In the genomic region with DNA sequence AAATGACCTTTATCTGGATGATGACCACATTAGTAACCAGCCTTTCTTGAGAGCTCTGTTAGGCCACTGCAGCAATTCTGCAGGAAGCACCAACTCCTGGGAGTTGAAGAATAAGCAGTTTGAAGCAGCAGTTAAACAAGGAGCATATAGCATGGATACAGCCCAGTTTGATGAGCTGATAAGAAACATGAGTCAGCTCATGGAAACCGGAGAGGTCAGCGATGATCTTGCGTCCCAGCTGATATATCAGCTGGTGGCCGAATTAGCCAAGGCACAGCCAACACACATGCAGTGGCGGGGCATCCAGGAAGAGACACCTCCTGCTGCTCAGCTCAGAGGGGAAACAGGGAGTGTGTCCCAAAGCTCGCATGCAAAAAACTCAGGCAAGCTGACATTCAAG, we compare ENCODE assay signal across 37 cellular contexts.
"Had no signal": no experiment of that assay in that cellular context is flagged by ENCODE, and none has a peak within 500 bp of the region (broad histone marks: within the 10 kb centered on the region; RNA-seq: fewer than 3 reads in every experiment).

No MANE protein-coding gene starts in this region.

- H3K4me1 Mint-ChIP-seq: activated CD4-positive, alpha-beta T cell treated with anti-CD3 and anti-CD28 coated beads for 36 hours; activated CD4-positive, alpha-beta T cell treated with anti-CD3 and anti-CD28 coated beads, Interleukin-2, amount 10 ng/mL, durations not matched to agents 24 days and 14 days; activated CD8-positive, alpha-beta memory T cell treated with anti-CD3 and anti-CD28 coated beads, Interleukin-2, amount 10 ng/mL, durations not matched to agents 7 days and 5 days; activated naive CD8-positive, alpha-beta T cell treated with anti-CD3 and anti-CD28 coated beads, Interleukin-2, amount 10 ng/mL, durations not matched to agents 7 days and 5 days; brain; T-helper 17 cell had no signal

- H3K27me3 Mint-ChIP-seq: activated B cell treated with CpG ODN at 0.5 μM for 24 hours; activated CD4-positive, alpha-beta memory T cell treated with anti-CD3 and anti-CD28 coated beads for 36 hours; activated CD4-positive, alpha-beta T cell treated with anti-CD3 and anti-CD28 coated beads for 36 hours; activated CD4-positive, alpha-beta T cell treated with anti-CD3 and anti-CD28 coated beads, Interleukin-2, amount 10 ng/mL, durations not matched to agents 24 days and 14 days; activated naive CD8-positive, alpha-beta T cell treated with anti-CD3 and anti-CD28 coated beads, Interleukin-2, amount 10 ng/mL, durations not matched to agents 7 days and 5 days; brain; dendritic cell treated with granulocyte-macrophage colony-stimulating factor and Interleukin-4, amounts not matched to agents 40 ng/mL and 50 ng/mL, for 4 days had no signal

- H3K27ac ChIP-seq: breast epithelium, cardiac muscle cell, esophagus muscularis mucosa, foreskin keratinocyte, gastrocnemius medialis, heart left ventricle, WERI-Rb-1 had no signal

- ATAC-seq: activated CD4-positive, alpha-beta T cell treated with anti-CD3 and anti-CD28 coated beads for 36 hours; activated CD8-positive, alpha-beta memory T cell treated with anti-CD3 and anti-CD28 coated beads, Interleukin-2, amount 10 ng/mL, durations not matched to agents 7 days and 5 days; activated CD8-positive, alpha-beta T cell treated with anti-CD3 and anti-CD28 coated beads, Interleukin-2, amount 10 ng/mL, durations not matched to agents 7 days and 5 days; activated naive CD4-positive, alpha-beta T cell treated with anti-CD3 and anti-CD28 coated beads, Interleukin-2, amount 50 U/mL, for 72 hours; effector memory CD8-positive, alpha-beta T cell; foreskin keratinocyte; gastrocnemius medialis; heart left ventricle; T-helper 17 cell had no signal

- DNase-seq: activated B cell treated with CpG ODN at 0.5 μM for 24 hours; activated CD4-positive, alpha-beta memory T cell treated with anti-CD3 and anti-CD28 coated beads for 36 hours; activated CD4-positive, alpha-beta T cell treated with anti-CD3 and anti-CD28 coated beads for 36 hours; activated CD4-positive, alpha-beta T cell treated with anti-CD3 and anti-CD28 coated beads, Interleukin-2, amount 10 ng/mL, durations not matched to agents 24 days and 14 days; activated CD4-positive, CD25-positive, alpha-beta regulatory T cell treated with anti-CD3 and anti-CD28 coated beads, Interleukin-2, amount 50 U/mL, for 72 hours; activated CD8-positive, alpha-beta memory T cell treated with anti-CD3 and anti-CD28 coated beads, Interleukin-2, amount 10 ng/mL, durations not matched to agents 7 days and 5 days; activated CD8-positive, alpha-beta memory T cell treated with anti-CD3 and anti-CD28 coated beads, Interleukin-2, amount 50 U/mL, for 4 hours; activated CD8-positive, alpha-beta T cell treated with anti-CD3 and anti-CD28 coated beads, Interleukin-2, amount 10 ng/mL, durations not matched to agents 7 days and 5 days; activated effector memory CD4-positive, alpha-beta T cell treated with anti-CD3 and anti-CD28 coated beads, Interleukin-2, amount 50 U/mL, for 16 hours; activated naive CD4-positive, alpha-beta T cell treated with anti-CD3 and anti-CD28 coated beads for 36 hours; activated naive CD8-positive, alpha-beta T cell treated with anti-CD3 and anti-CD28 coated beads, Interleukin-2, amount 10 ng/mL, durations not matched to agents 7 days and 5 days; activated T-cell treated with anti-CD3 and anti-CD28 coated beads, Interleukin-2, amount 50 U/mL, for 1 hour; activated T-cell treated with anti-CD3 and anti-CD28 coated beads, Interleukin-2, amount 50 U/mL, for 48 hours; central memory CD4-positive, alpha-beta T cell; cerebellar nuclear complex; dorsolateral prefrontal cortex; effector memory CD8-positive, alpha-beta T cell; erythroblast; foreskin keratinocyte; gastrocnemius medialis; glutamatergic neuron; heart left ventricle; T-helper 1 cell; T-helper 17 cell; T1000; WERI-Rb-1 had no signal

- H3K27ac Mint-ChIP-seq: activated B cell treated with CpG ODN at 0.5 μM for 24 hours; activated CD4-positive, alpha-beta memory T cell treated with anti-CD3 and anti-CD28 coated beads for 36 hours; activated CD4-positive, alpha-beta T cell treated with anti-CD3 and anti-CD28 coated beads for 36 hours; activated CD4-positive, alpha-beta T cell treated with anti-CD3 and anti-CD28 coated beads, Interleukin-2, amount 10 ng/mL, durations not matched to agents 24 days and 14 days; activated CD8-positive, alpha-beta memory T cell treated with anti-CD3 and anti-CD28 coated beads, Interleukin-2, amount 10 ng/mL, durations not matched to agents 7 days and 5 days; activated CD8-positive, alpha-beta T cell treated with anti-CD3 and anti-CD28 coated beads, Interleukin-2, amount 10 ng/mL, durations not matched to agents 7 days and 5 days; activated naive CD4-positive, alpha-beta T cell treated with anti-CD3 and anti-CD28 coated beads for 36 hours; activated naive CD4-positive, alpha-beta T cell treated with anti-CD3 and anti-CD28 coated beads, Interleukin-2, amount 50 U/mL, for 72 hours; activated naive CD8-positive, alpha-beta T cell treated with anti-CD3 and anti-CD28 coated beads, Interleukin-2, amount 10 ng/mL, durations not matched to agents 7 days and 5 days; activated T-helper 1 cell treated with anti-CD3 and anti-CD28 coated beads, Interleukin-12 subunit alpha, Interleukin-12 subunit beta, Interleukin-2, Interleukin-4 antibody, amounts not matched to agents 30 ng/mL and 10 ng/mL and 1 ng/mL, durations not matched to agents 14 hours and 24 hours and 36 hours; activated T-helper 2 cell treated with anti-CD3 and anti-CD28 coated beads, Interferon-gamma antibody, Interleukin-2, Interleukin-4, amounts not matched to agents 10 μg/mL and 5 μg/mL and 100 μg/mL, durations not matched to agents 14 hours and 24 hours and 36 hours; brain; dendritic cell treated with granulocyte-macrophage colony-stimulating factor and Interleukin-4, amounts not matched to agents 40 ng/mL and 50 ng/mL, for 4 days; effector memory CD8-positive, alpha-beta T cell; T-helper 17 cell; T-helper 2 cell treated with Interferon-gamma antibody and Interleukin-4, amounts not matched to agents 5 μg/mL and 100 μg/mL, for 36 hours had no signal

- H3K9me3 Mint-ChIP-seq: activated B cell treated with CpG ODN at 0.5 μM for 24 hours; activated CD4-positive, alpha-beta memory T cell treated with anti-CD3 and anti-CD28 coated beads for 36 hours; activated CD4-positive, alpha-beta T cell treated with anti-CD3 and anti-CD28 coated beads, Interleukin-2, amount 10 ng/mL, durations not matched to agents 24 days and 14 days; activated naive CD4-positive, alpha-beta T cell treated with anti-CD3 and anti-CD28 coated beads for 36 hours; activated naive CD4-positive, alpha-beta T cell treated with anti-CD3 and anti-CD28 coated beads, Interleukin-2, amount 50 U/mL, for 72 hours; activated T-helper 1 cell treated with anti-CD3 and anti-CD28 coated beads, Interleukin-12 subunit alpha, Interleukin-12 subunit beta, Interleukin-2, Interleukin-4 antibody, amounts not matched to agents 30 ng/mL and 10 ng/mL and 1 ng/mL, durations not matched to agents 14 hours and 24 hours and 36 hours; activated T-helper 2 cell treated with anti-CD3 and anti-CD28 coated beads, Interferon-gamma antibody, Interleukin-2, Interleukin-4, amounts not matched to agents 10 μg/mL and 5 μg/mL and 100 μg/mL, durations not matched to agents 14 hours and 24 hours and 36 hours; effector memory CD8-positive, alpha-beta T cell; T-helper 2 cell treated with Interferon-gamma antibody and Interleukin-4, amounts not matched to agents 5 μg/mL and 100 μg/mL, for 36 hours had no signal

- H3K4me1 ChIP-seq: breast epithelium, esophagus muscularis mucosa, foreskin keratinocyte, gastrocnemius medialis had no signal

- H3K9me3 ChIP-seq: ascending aorta, esophagus muscularis mucosa, gastrocnemius medialis, heart left ventricle had no signal

- H3K36me3 ChIP-seq: breast epithelium, cardiac muscle cell, gastrocnemius medialis, WERI-Rb-1 had no signal

- H3K27me3 ChIP-seq: ascending aorta, breast epithelium, cardiac muscle cell, dorsolateral prefrontal cortex, esophagus muscularis mucosa, foreskin keratinocyte, gastrocnemius medialis, heart left ventricle had no signal

- H3K4me3 ChIP-seq: ascending aorta, breast epithelium, cardiac muscle cell, coronary artery, dorsolateral prefrontal cortex, esophagus muscularis mucosa, gastrocnemius medialis, heart left ventricle had no signal

- H3K4me3 Mint-ChIP-seq: activated B cell treated with CpG ODN at 0.5 μM for 24 hours; activated CD4-positive, alpha-beta memory T cell treated with anti-CD3 and anti-CD28 coated beads for 36 hours; activated CD4-positive, alpha-beta T cell treated with anti-CD3 and anti-CD28 coated beads for 36 hours; activated CD4-positive, alpha-beta T cell treated with anti-CD3 and anti-CD28 coated beads, Interleukin-2, amount 10 ng/mL, durations not matched to agents 24 days and 14 days; activated CD8-positive, alpha-beta memory T cell treated with anti-CD3 and anti-CD28 coated beads, Interleukin-2, amount 10 ng/mL, durations not matched to agents 7 days and 5 days; activated CD8-positive, alpha-beta T cell treated with anti-CD3 and anti-CD28 coated beads, Interleukin-2, amount 10 ng/mL, durations not matched to agents 7 days and 5 days; activated naive CD4-positive, alpha-beta T cell treated with anti-CD3 and anti-CD28 coated beads for 36 hours; activated naive CD8-positive, alpha-beta T cell treated with anti-CD3 and anti-CD28 coated beads, Interleukin-2, amount 10 ng/mL, durations not matched to agents 7 days and 5 days; activated T-helper 1 cell treated with anti-CD3 and anti-CD28 coated beads, Interleukin-12 subunit alpha, Interleukin-12 subunit beta, Interleukin-2, Interleukin-4 antibody, amounts not matched to agents 30 ng/mL and 10 ng/mL and 1 ng/mL, durations not matched to agents 14 hours and 24 hours and 36 hours; brain; dendritic cell treated with granulocyte-macrophage colony-stimulating factor and Interleukin-4, amounts not matched to agents 40 ng/mL and 50 ng/mL, for 4 days; effector memory CD8-positive, alpha-beta T cell; T-helper 17 cell; T-helper 2 cell treated with Interferon-gamma antibody and Interleukin-4, amounts not matched to agents 5 μg/mL and 100 μg/mL, for 36 hours had no signal

- H3K36me3 Mint-ChIP-seq: activated CD4-positive, alpha-beta memory T cell treated with anti-CD3 and anti-CD28 coated beads for 36 hours; activated CD8-positive, alpha-beta memory T cell treated with anti-CD3 and anti-CD28 coated beads, Interleukin-2, amount 10 ng/mL, durations not matched to agents 7 days and 5 days; activated naive CD4-positive, alpha-beta T cell treated with anti-CD3 and anti-CD28 coated beads, Interleukin-2, amount 50 U/mL, for 72 hours; activated naive CD8-positive, alpha-beta T cell treated with anti-CD3 and anti-CD28 coated beads, Interleukin-2, amount 10 ng/mL, durations not matched to agents 7 days and 5 days; brain had no signal
